Comparison of ENCODE assay signal across 1 cellular context in genomic region chrX:118975831-118976598, GRCh38.
TF ChIP-seq lines count a peak whose summit lies in the region.

No MANE protein-coding gene starts in this region.

TF ChIP-seq in PFSK-1, 5 proteins besides CTCF, POLR2A, EP300 and RAD21 (continued from another document):
- TF ChIP-seq SIN3A (IDR thresholded peaks at IDR 0.05; ENCODE audit: borderline replicate concordance, insufficient read depth, low read length) = no peak
